8 cellular contexts compared by ENCODE assay signal in the genomic region with DNA sequence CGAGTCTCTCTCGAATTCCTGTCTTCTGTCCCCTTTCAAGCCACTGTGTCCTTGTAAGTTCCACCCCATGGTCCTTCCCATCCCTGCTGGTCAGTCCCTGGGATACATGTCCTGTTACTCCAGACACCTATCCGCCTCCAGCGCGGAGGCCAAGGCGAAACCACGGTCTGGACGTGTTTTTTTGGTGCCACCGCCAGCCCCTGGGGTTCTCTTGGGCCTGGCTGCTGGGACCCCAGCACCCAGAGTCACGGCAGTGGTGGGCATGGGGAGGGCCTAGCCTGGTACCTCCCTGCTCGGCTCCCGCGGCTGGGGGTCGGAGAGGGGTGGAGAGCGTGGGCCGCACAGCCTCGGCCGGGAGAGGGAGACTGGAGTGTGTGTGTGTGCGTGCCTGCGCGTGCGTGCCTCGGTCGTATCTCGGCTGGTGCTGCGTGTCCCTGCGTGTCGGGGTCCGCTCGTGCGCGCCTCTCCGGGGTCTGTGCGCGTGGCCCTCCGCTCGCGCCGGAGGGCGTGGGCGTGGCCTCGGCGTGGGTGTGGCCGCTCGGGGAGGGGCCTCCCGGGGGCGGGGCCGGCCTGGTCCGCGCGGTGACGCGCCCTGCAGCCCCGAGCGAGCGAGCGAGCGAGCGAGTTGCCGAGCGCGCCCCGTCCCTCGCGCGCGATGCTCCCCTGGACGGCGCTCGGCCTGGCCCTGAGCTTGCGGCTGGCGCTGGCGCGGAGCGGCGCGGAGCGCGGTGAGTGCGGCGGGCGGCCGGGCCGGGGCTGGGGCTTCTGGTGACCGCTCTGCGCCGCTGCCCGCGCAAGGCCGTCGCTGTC. TPM values are rescaled to one million over a fixed set of nuclear protein-coding genes. Genes with fewer than 3 reads are reported as not detected.
DNase-seq lines count a peak whose midpoint lies in the region; ATAC-seq and TF ChIP-seq lines count a peak whose summit lies in the region.

A gene with protein sequence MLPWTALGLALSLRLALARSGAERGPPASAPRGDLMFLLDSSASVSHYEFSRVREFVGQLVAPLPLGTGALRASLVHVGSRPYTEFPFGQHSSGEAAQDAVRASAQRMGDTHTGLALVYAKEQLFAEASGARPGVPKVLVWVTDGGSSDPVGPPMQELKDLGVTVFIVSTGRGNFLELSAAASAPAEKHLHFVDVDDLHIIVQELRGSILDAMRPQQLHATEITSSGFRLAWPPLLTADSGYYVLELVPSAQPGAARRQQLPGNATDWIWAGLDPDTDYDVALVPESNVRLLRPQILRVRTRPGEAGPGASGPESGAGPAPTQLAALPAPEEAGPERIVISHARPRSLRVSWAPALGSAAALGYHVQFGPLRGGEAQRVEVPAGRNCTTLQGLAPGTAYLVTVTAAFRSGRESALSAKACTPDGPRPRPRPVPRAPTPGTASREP (plus strand): TSS at position 597 of the 810 bp plus-strand sequence. CDS start 59 bp downstream, at position 656.

- H3K4ac ChIP-seq in mesenchymal stem cell (ENCODE audit: low read depth in 1 of 2, low read length in 2 of 2) = peak within 1 kb of the TSS; percentile 42 to 46

- peak within 1 kb of the TSS; percentile 28 to 75 for H2BK12ac ChIP-seq in mesenchymal stem cell (ENCODE audit: low read length in 2 of 2)

- H3K23ac ChIP-seq in mesenchymal stem cell (ENCODE audit: low read length in 2 of 2) = peak within 1 kb of the TSS in 1 of 2 experiments; percentile 46

- H3K4me3 ChIP-seq in mesenchymal stem cell (ENCODE audit: insufficient read depth in 1 of 2, low read depth in 1 of 2, low read length in 2 of 2) = peak within 1 kb of the TSS; percentile 51 to 63

- peaks cover 0 to 33% of the 10 kb centered on the region in 2 experiments for H3K36me3 ChIP-seq in mesenchymal stem cell (ENCODE audit: control insufficient read depth in 1 of 2, insufficient read depth in 2 of 2, low read depth in 1 of 2, low read length in 2 of 2)

- H3K27me3 ChIP-seq in mesenchymal stem cell (ENCODE audit: control insufficient read depth in 1 of 2, insufficient read depth in 1 of 2, low read length in 2 of 2) = peaks cover 0 to 26% of the 10 kb centered on the region in 2 experiments

- POLR2A ChIA-PET in GM10248 (lab: Yijun Ruan, JAX) = no interaction called here

- peak within 1 kb of the TSS; percentile 4 for H2BK15ac ChIP-seq in mesenchymal stem cell (ENCODE audit: low read depth, poor library complexity, severe bottlenecking)

- H2BK5ac ChIP-seq in mesenchymal stem cell (ENCODE audit: low read depth, low read length, poor library complexity, severe bottlenecking) = peak within 1 kb of the TSS; percentile 14

- no peak within 1 kb of the TSS for H3K27ac ChIP-seq in mesenchymal stem cell (ENCODE audit: low read length, poor library complexity, severe bottlenecking)

- H3K14ac ChIP-seq in mesenchymal stem cell (ENCODE audit: low read length in 2 of 2) = peak within 1 kb of the TSS in 1 of 2 experiments; percentile 84

- H2BK120ac ChIP-seq in mesenchymal stem cell (ENCODE audit: low read depth, low read length) = peak within 1 kb of the TSS; percentile 67

- no peaks in the 10 kb centered on the region for H3K9me3 ChIP-seq in mesenchymal stem cell (ENCODE audit: control insufficient read depth, low read length)

- CTCF ChIA-PET in GM10248 (lab: Yijun Ruan, JAX) = interaction anchor here (1.5 kb wide), 1 partner anchor 64 kb away, joined by 4 read pairs; no protein-coding TSS in a partner anchor

- in situ Hi-C loops in endometrial microvascular endothelial cells (cut with HindIII; ENCODE audit: inconsistent ontology term, low pct_unique_long_range_greater_than_20kb, low sequenced_read_pairs) = no loop called here

- H3K4me1 ChIP-seq in mesenchymal stem cell (ENCODE audit: control insufficient read depth, insufficient read depth, low read depth, low read length) = peaks cover 88% of the 10 kb centered on the region

- WGBS in mesenchymal stem cell = 17% methylated on average over 47 of the region's 91 CpGs

- H3K9ac ChIP-seq in mesenchymal stem cell (ENCODE audit: low read length) = no peak within 1 kb of the TSS

- H4K8ac ChIP-seq in mesenchymal stem cell (ENCODE audit: low read length) = peak within 1 kb of the TSS; percentile 89

- H2AFZ ChIP-seq in mesenchymal stem cell (ENCODE audit: low read depth, low read length) = peak within 1 kb of the TSS; percentile 54

- H2AK5ac ChIP-seq in mesenchymal stem cell (ENCODE audit: low read length, severe bottlenecking) = peak within 1 kb of the TSS; percentile 63

- no peak for TF ChIP-seq CTCF in GM10248 (IDR thresholded peaks at IDR 0.05; ENCODE audit: control extremely low read depth, extremely low read depth, low read depth, missing control alignments)

- ATAC-seq in HG03571 (IDR thresholded peaks at IDR 0.05; ENCODE audit: unreplicated experiment) (no peak), HG02884 (IDR thresholded peaks at IDR 0.05; ENCODE audit: unreplicated experiment) (no peak)

- H3K79me1 ChIP-seq in mesenchymal stem cell (replicated peaks; ENCODE audit: low read length, poor library complexity, severe bottlenecking) = peaks cover 21% of the 10 kb centered on the region

- H4K91ac ChIP-seq in mesenchymal stem cell (ENCODE audit: low read length) = peak within 1 kb of the TSS; percentile 78

- H3K4me2 ChIP-seq in mesenchymal stem cell (ENCODE audit: low read length, poor library complexity, severe bottlenecking) = peak within 1 kb of the TSS; percentile 85

- peak within 1 kb of the TSS; percentile 88 to 93 for H3K18ac ChIP-seq in mesenchymal stem cell (ENCODE audit: low read depth in 1 of 2, low read length in 2 of 2)

- DNase-seq in GM10248 (ENCODE audit: extremely low spot score) (peak; percentile 91), NCI-H1930 (lab: John Stamatoyannopoulos, UW) (peak; percentile 41 to 75), mesenchymal stem cell (peak; percentile 74)
- peak; percentile 91 for DNase-seq in activated CD8-positive, alpha-beta memory T cell treated with anti-CD3 and anti-CD28 coated beads, Interleukin-2, amount 50 U/mL, for 48 hours
- DNase-seq in stimulated activated CD8-positive, alpha-beta memory T cell treated with anti-CD3 and anti-CD28 coated beads, Interleukin-12 subunit alpha, Interleukin-12 subunit beta, amount 100 ng/mL, for 4 hours (ENCODE audit: low read depth) = peak; percentile 45

RNA-seq across cellular contexts. Expression of the gene that starts here (rescaled TPM):
- total RNA-seq in endometrial microvascular endothelial cells (ENCODE audit: inconsistent ontology term) = 27.5 TPM
- 7.3 TPM for polyA plus RNA-seq in mesenchymal stem cell (2013, experiment 1 of 2)
- 7.5 TPM for polyA plus RNA-seq in mesenchymal stem cell (2013, experiment 2 of 2)
